ENCODE assay signal across 28 cellular contexts in genomic region chr2:103788346-103788745, GRCh38.
DNase-seq lines count a peak whose midpoint lies in the region; ATAC-seq, FAIRE-seq and TF ChIP-seq lines count a peak whose summit lies in the region.
"Had no signal": no experiment of that assay in that cellular context is flagged by ENCODE, and none has a peak within 500 bp of the region (broad histone marks: within the 10 kb centered on the region; RNA-seq: fewer than 3 reads in every experiment).

No MANE protein-coding gene starts in this region.

- no peaks in the 10 kb centered on the region for H3K27me3 ChIP-seq in endodermal cell (ENCODE audit: control insufficient read depth, insufficient read depth, low read length, poor library complexity, severe bottlenecking)
- H3K27me3 ChIP-seq: ovary, right atrium auricular region, spleen had no signal

- no peak overlapping the region for H3K4me3 ChIP-seq in endodermal cell (ENCODE audit: low read length)
- H3K4me3 ChIP-seq: ovary, right atrium auricular region, spleen had no signal

- no peak overlapping the region for H3K9ac ChIP-seq in endodermal cell (ENCODE audit: extremely low read depth, low read length, poor library complexity, severe bottlenecking)

- H3K36me3 ChIP-seq in endodermal cell (ENCODE audit: control insufficient read depth, insufficient read depth, low read length): no peaks in the 10 kb centered on the region
- H3K36me3 ChIP-seq: ovary, right atrium auricular region, spleen had no signal

- 48 to 63% methylated on average over 4 to 5 of the region's 5 CpGs for WGBS in endodermal cell (ENCODE audit: insufficient coverage in 1 of 2, insufficient read length in 1 of 2), 2 experiments

- H3K27ac Mint-ChIP-seq in endodermal cell (no peak overlapping the region), neural crest cell (ENCODE audit: unreplicated experiment) (peak overlapping the region; percentile 38)
- H3K27ac Mint-ChIP-seq: activated CD8-positive, alpha-beta T cell treated with anti-CD3 and anti-CD28 coated beads, Interleukin-2, amount 10 ng/mL, durations not matched to agents 7 days and 5 days; activated naive CD8-positive, alpha-beta T cell; dendritic cell treated with granulocyte-macrophage colony-stimulating factor and Interleukin-4, amounts not matched to agents 40 ng/mL and 50 ng/mL, for 4 days; naive B cell; T-helper 2 cell treated with Interferon-gamma antibody and Interleukin-4, amounts not matched to agents 5 μg/mL and 100 μg/mL, for 36 hours had no signal

- peaks cover 4% of the 10 kb centered on the region for H3K9me3 Mint-ChIP-seq in endodermal cell
- peaks cover 8% of the 10 kb centered on the region for H3K9me3 Mint-ChIP-seq in neural crest cell
- H3K9me3 Mint-ChIP-seq: dendritic cell treated with granulocyte-macrophage colony-stimulating factor and Interleukin-4, amounts not matched to agents 40 ng/mL and 50 ng/mL, for 4 days had no signal

- peak overlapping the region; percentile 90 for H3K27ac ChIP-seq in endodermal cell (ENCODE audit: low read depth, low read length)
- H3K27ac ChIP-seq: ovary, right atrium auricular region, spleen had no signal

- H3K9me3 ChIP-seq in endodermal cell (ENCODE audit: control insufficient read depth, low read length): peaks cover 2% of the 10 kb centered on the region
- H3K9me3 ChIP-seq: ovary, right atrium auricular region had no signal

- peaks cover 50% of the 10 kb centered on the region for H3K4me1 Mint-ChIP-seq in endodermal cell
- peaks cover 35% of the 10 kb centered on the region for H3K4me1 Mint-ChIP-seq in neural crest cell
- H3K4me1 Mint-ChIP-seq: central memory CD8-positive, alpha-beta T cell; naive B cell had no signal

- H3K4me3 Mint-ChIP-seq in endodermal cell (no peak overlapping the region), neural crest cell (no peak overlapping the region)
- H3K4me3 Mint-ChIP-seq: activated CD8-positive, alpha-beta T cell treated with anti-CD3 and anti-CD28 coated beads, Interleukin-2, amount 10 ng/mL, durations not matched to agents 7 days and 5 days; activated naive CD8-positive, alpha-beta T cell; central memory CD8-positive, alpha-beta T cell; dendritic cell treated with granulocyte-macrophage colony-stimulating factor and Interleukin-4, amounts not matched to agents 40 ng/mL and 50 ng/mL, for 4 days; naive B cell; T-helper 2 cell treated with Interferon-gamma antibody and Interleukin-4, amounts not matched to agents 5 μg/mL and 100 μg/mL, for 36 hours had no signal

- DNase-seq in Ammon's horn (ENCODE audit: low spot score) (peak; percentile 39), NCI-H1092 (lab: John Stamatoyannopoulos, UW) (peak; percentile 11), endodermal cell (no peak), neural crest cell (ENCODE audit: low read depth, low spot score) (no peak), middle frontal gyrus (ENCODE audit: extremely low spot score, low spot score) (no peak), GM19239 (ENCODE audit: insufficient read length, low spot score) (no peak)
- DNase-seq: activated CD8-positive, alpha-beta T cell treated with anti-CD3 and anti-CD28 coated beads, Interleukin-2, amount 10 ng/mL, durations not matched to agents 7 days and 5 days; Calu3; EL; left colon; naive B cell; NCI-H1930; NCI-H226; NK-92 treated with Interleukin-12 subunit alpha and Interleukin-12 subunit beta, amount 100 ng/mL, for 24 hours; ovary; PC-3; Right ventricle myocardium superior; spleen; trophoblast cell had no signal

- H3K36me3 Mint-ChIP-seq in endodermal cell (ENCODE audit: low read depth) (no peaks in the 10 kb centered on the region), neural crest cell (ENCODE audit: low read depth) (no peaks in the 10 kb centered on the region)
- H3K36me3 Mint-ChIP-seq: activated naive CD8-positive, alpha-beta T cell; naive B cell had no signal

- H3K4me1 ChIP-seq in endodermal cell (ENCODE audit: control insufficient read depth, insufficient read depth, low read length): peaks cover 17% of the 10 kb centered on the region
- H3K4me1 ChIP-seq: right atrium auricular region, spleen had no signal

- H3K27me3 Mint-ChIP-seq in endodermal cell (ENCODE audit: insufficient read depth) (peaks cover 31% of the 10 kb centered on the region), neural crest cell (ENCODE audit: low read depth) (no peaks in the 10 kb centered on the region)
- H3K27me3 Mint-ChIP-seq: activated naive CD8-positive, alpha-beta T cell; central memory CD8-positive, alpha-beta T cell; dendritic cell treated with granulocyte-macrophage colony-stimulating factor and Interleukin-4, amounts not matched to agents 40 ng/mL and 50 ng/mL, for 4 days; naive B cell had no signal

- no peak for FAIRE-seq in GM19239 (lab: Jason Lieb, UNC)
- FAIRE-seq: endometrium, frontal cortex, GM12891 had no signal

- TF ChIP-seq CTCF in endodermal cell (conservative IDR thresholded peaks at IDR 0.05) (no peak), neural crest cell (conservative IDR thresholded peaks at IDR 0.05) (no peak)

- ATAC-seq in GM18498 (IDR thresholded peaks at IDR 0.05; ENCODE audit: unreplicated experiment): no peak
- ATAC-seq: activated CD8-positive, alpha-beta T cell treated with anti-CD3 and anti-CD28 coated beads, Interleukin-2, amount 10 ng/mL, durations not matched to agents 7 days and 5 days; left colon; PC-3 had no signal

Comparison
In these comparisons a context has a peak if more than half of its experiments do, and no peak if none do; other contexts are left out.
1. DNase-seq: peak in Ammon's horn (single experiment) and NCI-H1092 (single experiment); none in endodermal cell (single experiment), neural crest cell (single experiment), middle frontal gyrus (single experiment) and GM19239 (single experiment).